Comparison of ENCODE assay signal across 24 cellular contexts in the genomic region with DNA sequence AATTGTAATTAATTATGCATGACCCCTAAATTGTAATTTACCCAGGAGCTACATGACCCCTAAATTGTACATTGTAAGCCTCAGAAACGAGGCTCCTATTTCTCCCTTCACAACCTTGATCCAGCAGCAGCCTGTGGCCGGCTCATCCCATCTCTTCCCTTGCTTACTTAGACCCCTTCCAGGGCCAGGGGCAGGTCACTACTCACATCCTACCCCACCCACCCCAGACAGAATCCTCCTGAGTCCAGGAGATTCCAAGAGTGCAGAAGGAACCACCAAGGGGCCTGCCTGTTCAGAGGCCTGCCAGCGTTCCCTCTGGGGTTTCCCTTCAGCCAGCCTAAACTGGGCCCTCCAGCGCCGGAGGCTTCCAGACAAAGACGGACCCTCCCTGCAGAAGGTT. TPM values are rescaled to one million over a fixed set of nuclear protein-coding genes. Genes with fewer than 3 reads are reported as not detected.
DNase-seq lines count a peak whose midpoint lies in the region; ATAC-seq, FAIRE-seq and TF ChIP-seq lines count a peak whose summit lies in the region.
"Had no signal": no experiment of that assay in that cellular context is flagged by ENCODE, and none has a peak within 500 bp of the region (broad histone marks: within the 10 kb centered on the region; RNA-seq: fewer than 3 reads in every experiment).

No MANE protein-coding gene starts in this region.

- no peak for FAIRE-seq in RCC 7860 (lab: Jason Lieb, UNC)
- FAIRE-seq: GM12891 had no signal

- H3K27ac Mint-ChIP-seq in GM23338: peak overlapping the region; percentile 35; the same call in 1 of the 2 replicates
- H3K27ac Mint-ChIP-seq: activated naive CD8-positive, alpha-beta T cell; immature natural killer cell had no signal

- peak overlapping the region; percentile 66; the same call in 1 of the 2 replicates for H2AFZ ChIP-seq in GM23338

- DNase-seq in GM23338 (ENCODE audit: low spot score): no peak
- no peak for DNase-seq in WERI-Rb-1
- DNase-seq in islet precursor cell: peak; percentile 60
- no peak for DNase-seq in stomach
- DNase-seq in DMS79 (lab: John Stamatoyannopoulos, UW): no peak
- no peak for DNase-seq in left ventricle myocardium inferior
- DNase-seq in RCC 7860 (ENCODE audit: low spot score): no peak
- DNase-seq: activated CD4-positive, alpha-beta T cell treated with anti-CD3 and anti-CD28 coated beads for 4 hours; BE2C; CD8-positive, alpha-beta memory T cell; HCEC 1CT; immature natural killer cell; left ventricle myocardium superior; NCI-H1694; NCI-H446 treated with DMSO at 0.1 percent for 48 hours; stimulated activated CD4-positive, alpha-beta T cell treated with anti-CD3 and anti-CD28 coated beads, Interleukin-4, amount 100 ng/mL, for 1 hour; tibial artery had no signal

- H3K27ac ChIP-seq in GM23338 (ENCODE audit: low read depth) (no peak overlapping the region), WERI-Rb-1 (peak overlapping the region; percentile 80), stomach (peak overlapping the region; percentile 31 to 69 (median 44)), left ventricle myocardium inferior (replicated peaks) (no peak overlapping the region)
- H3K27ac ChIP-seq: neutrophil, tibial artery had no signal

- H3K4me3 ChIP-seq in GM23338: no peak overlapping the region
- no peak overlapping the region for H3K4me3 ChIP-seq in WERI-Rb-1 (ENCODE audit: low read depth, low read length)
- H3K4me3 ChIP-seq in stomach: no peak overlapping the region
- no peak overlapping the region for H3K4me3 ChIP-seq in left ventricle myocardium inferior
- H3K4me3 ChIP-seq: tibial artery had no signal

- H3K9me3 Mint-ChIP-seq in GM23338: no peaks in the 10 kb centered on the region
- H3K9me3 Mint-ChIP-seq: CD8-positive, alpha-beta memory T cell; immature natural killer cell had no signal

- WGBS in stomach, 5 donors: 54 to 78% (median 60%) methylated on average over 4 to 6 of the region's 6 CpGs

- no peaks in the 10 kb centered on the region for H3K36me3 ChIP-seq in GM23338 (ENCODE audit: insufficient read depth)
- H3K36me3 ChIP-seq in WERI-Rb-1: no peaks in the 10 kb centered on the region
- H3K36me3 ChIP-seq in stomach: no peaks in the 10 kb centered on the region
- H3K36me3 ChIP-seq in left ventricle myocardium inferior: no peaks in the 10 kb centered on the region
- H3K36me3 ChIP-seq: BE2C, neutrophil, tibial artery had no signal

- no peak for TF ChIP-seq CTCF in GM23338 (conservative IDR thresholded peaks at IDR 0.05; ENCODE audit: low read depth in 2 of 2)
- TF ChIP-seq CTCF in WERI-Rb-1 (IDR thresholded peaks at IDR 0.05; ENCODE audit: low read depth, low read length): no peak
- TF ChIP-seq CTCF in stomach (IDR thresholded peaks at IDR 0.05): no peak
- no peak for TF ChIP-seq CTCF in left ventricle myocardium inferior (IDR thresholded peaks at IDR 0.05; ENCODE audit: borderline replicate concordance)

- peaks cover 30% of the 10 kb centered on the region for H3K4me1 Mint-ChIP-seq in GM23338
- H3K4me1 Mint-ChIP-seq: CD8-positive, alpha-beta memory T cell; immature natural killer cell had no signal

- peaks cover 16% of the 10 kb centered on the region for H3K4me1 ChIP-seq in GM23338 (ENCODE audit: insufficient read depth)
- H3K4me1 ChIP-seq in stomach: peaks cover 16 to 37% (median 26%) of the 10 kb centered on the region in 4 donors
- H3K4me1 ChIP-seq in left ventricle myocardium inferior: no peaks in the 10 kb centered on the region
- H3K4me1 ChIP-seq: tibial artery had no signal

- no peak overlapping the region for H3K4me3 Mint-ChIP-seq in GM23338
- H3K4me3 Mint-ChIP-seq: activated naive CD8-positive, alpha-beta T cell; CD8-positive, alpha-beta memory T cell; immature natural killer cell had no signal

- H4K20me1 ChIP-seq in GM23338 (replicated peaks; ENCODE audit: insufficient read depth): no peaks in the 10 kb centered on the region

- peak overlapping the region; percentile 64 for H3K4me2 ChIP-seq in GM23338

- no peaks in the 10 kb centered on the region for H3K36me3 Mint-ChIP-seq in GM23338 (ENCODE audit: low read depth)
- H3K36me3 Mint-ChIP-seq: activated naive CD8-positive, alpha-beta T cell; immature natural killer cell had no signal

- H3K9me2 ChIP-seq in GM23338 (ENCODE audit: insufficient read depth): no peaks in the 10 kb centered on the region

- TF ChIP-seq POLR2A in stomach (IDR thresholded peaks at IDR 0.05): no peak

- H3K9me3 ChIP-seq in WERI-Rb-1 (ENCODE audit: severe bottlenecking): no peaks in the 10 kb centered on the region
- no peaks in the 10 kb centered on the region for H3K9me3 ChIP-seq in stomach
- no peaks in the 10 kb centered on the region for H3K9me3 ChIP-seq in left ventricle myocardium inferior (replicated peaks)
- H3K9me3 ChIP-seq: BE2C, neutrophil, tibial artery had no signal

- intact Hi-C loops in stomach (cut with DNase I; ENCODE audit: low total_unique reads) (no loop called here), left ventricle myocardium inferior (cut with micrococcal nuclease) (no loop called here)

- H3K27me3 ChIP-seq in GM23338 (ENCODE audit: insufficient read depth) (no peaks in the 10 kb centered on the region), WERI-Rb-1 (ENCODE audit: insufficient read depth, low read depth, severe bottlenecking) (no peaks in the 10 kb centered on the region), stomach (no peaks in the 10 kb centered on the region), left ventricle myocardium inferior (ENCODE audit: low read depth) (peaks cover 50% of the 10 kb centered on the region)
- H3K27me3 ChIP-seq: BE2C, neutrophil, tibial artery had no signal

- ATAC-seq in GM23338 (peak; percentile 18), HG02571 (IDR thresholded peaks at IDR 0.05; ENCODE audit: unreplicated experiment) (no peak)
- ATAC-seq: left ventricle myocardium superior, sciatic nerve had no signal

- no peak for TF ChIP-seq EP300 in stomach (IDR thresholded peaks at IDR 0.05)

- H3K27me3 Mint-ChIP-seq in GM23338 (ENCODE audit: insufficient read depth, low read depth, poor library complexity): peaks cover 24% of the 10 kb centered on the region

- no peaks in the 10 kb centered on the region for H3K79me2 ChIP-seq in GM23338 (replicated peaks; ENCODE audit: insufficient read depth)

- H3F3A ChIP-seq in GM23338 (replicated peaks; ENCODE audit: low read depth): no peaks in the 10 kb centered on the region

TF ChIP-seq in GM23338, 12 proteins besides CTCF, POLR2A, EP300 and RAD21:
- no peak for TF ChIP-seq ZNF331 (CRISPR knock-in tag; IDR thresholded peaks at IDR 0.05; ENCODE audit: low read depth)
- TF ChIP-seq JUNB (IDR thresholded peaks at IDR 0.05; ENCODE audit: unreplicated experiment): no peak
- no peak for TF ChIP-seq ZNF114 (CRISPR knock-in tag; IDR thresholded peaks at IDR 0.05)
- no peak for TF ChIP-seq STAT1 (IDR thresholded peaks at IDR 0.05; ENCODE audit: unreplicated experiment)
- no peak for TF ChIP-seq EZH2 (IDR thresholded peaks at IDR 0.05; ENCODE audit: low read depth, unreplicated experiment)

RNA-seq across cellular contexts. Expression of a gene that starts 19.0 kb away (rescaled TPM):
- not detected in 2 replicates for total RNA-seq in GM23338 (2014; rRNA removed; shearing (Covaris generic))
- polyA plus RNA-seq in GM23338 (2016; fragmentation: Nextera tagmentation; extraction: Ambion mirVana) (not detected in 2 replicates), stomach (under 1 TPM in 2 of 3 donors, not detected in 1; 0.05 to 0.12 TPM)
- total RNA-seq in stomach (not detected), left ventricle myocardium inferior (0.14 TPM)
- total RNA-seq: CD8-positive, alpha-beta memory T cell; chondrocyte; glomerular endothelial cell had no signal
- polyA plus RNA-seq: CD8-positive, alpha-beta memory T cell; immature natural killer cell had no signal

Comparison
In these comparisons a context has a peak if more than half of its experiments do, and no peak if none do; other contexts are left out.
1. H3K27ac ChIP-seq: peak in WERI-Rb-1 (single experiment) and stomach (5 of 5); none in GM23338 (single experiment) and left ventricle myocardium inferior (single experiment).